In genomic region chr3:160883373-160883772, GRCh38 we compare ENCODE assay signal across 22 cellular contexts.
DNase-seq lines count a peak whose midpoint lies in the region; ATAC-seq, FAIRE-seq and TF ChIP-seq lines count a peak whose summit lies in the region.
"Had no signal": no experiment of that assay in that cellular context is flagged by ENCODE, and none has a peak within 500 bp of the region (broad histone marks: within the 10 kb centered on the region; RNA-seq: fewer than 3 reads in every experiment).

No MANE protein-coding gene starts in this region.

- no peaks in the 10 kb centered on the region for H3K9me2 ChIP-seq in HCT116 (ENCODE audit: insufficient read depth)

- H3K9me1 ChIP-seq in K562 (ENCODE audit: control insufficient read depth, insufficient read depth, low read length) = no peaks in the 10 kb centered on the region

- H3K9me3 ChIP-seq in HCT116 (ENCODE audit: control insufficient read depth in 1 of 2, insufficient read depth in 1 of 2, low read depth in 1 of 2, low read length in 2 of 2) (no peaks in the 10 kb centered on the region), K562 (replicated peaks; ENCODE audit: control insufficient read depth, insufficient read depth, low read depth, low read length) (no peaks in the 10 kb centered on the region), gastrocnemius medialis (no peaks in the 10 kb centered on the region)
- H3K9me3 ChIP-seq: Peyer's patch, SJCRH30 had no signal

- H3K27me3 ChIP-seq in HCT116 (ENCODE audit: insufficient read depth, low read length) (no peaks in the 10 kb centered on the region), KMS-11 (ENCODE audit: insufficient read depth, low read depth) (no peaks in the 10 kb centered on the region), K562 (ENCODE audit: control insufficient read depth in 2 of 2, insufficient read depth in 2 of 2, low read length in 2 of 2) (no peaks in the 10 kb centered on the region), gastrocnemius medialis (no peaks in the 10 kb centered on the region)
- H3K27me3 ChIP-seq: Peyer's patch, SJCRH30 had no signal

- H3K27ac ChIP-seq in HCT116 (ENCODE audit: low read depth, low read length) (no peak overlapping the region), KMS-11 (no peak overlapping the region), K562 (ENCODE audit: extremely low read depth, low read depth, low read length) (no peak overlapping the region), gastrocnemius medialis (peak overlapping the region; percentile 82 to 91 (median 84))
- H3K27ac ChIP-seq: C4-2B, Peyer's patch, SJCRH30 had no signal

- H3K79me2 ChIP-seq in HCT116 (ENCODE audit: insufficient read depth, low read length) = no peaks in the 10 kb centered on the region
- no peaks in the 10 kb centered on the region; the same call in 1 of the 2 replicates for H3K79me2 ChIP-seq in KMS-11 (ENCODE audit: insufficient read depth, low read depth)
- no peaks in the 10 kb centered on the region for H3K79me2 ChIP-seq in K562 (ENCODE audit: control insufficient read depth, insufficient read depth, low read length)

- in situ Hi-C loops in K562 (cut with MboI) = no loop called here
- in situ Hi-C loops in gastrocnemius medialis (cut with MboI; ENCODE audit: low sequenced_read_pairs in 4 of 4) = no loop called here
- in situ Hi-C loops in G401 (cut with HindIII; ENCODE audit: low sequenced_read_pairs) = no loop called here

- TF ChIP-seq EP300 in K562 (IDR thresholded peaks at IDR 0.05; ENCODE audit: low read length) = no peak

- H3K4me2 ChIP-seq in HCT116 (ENCODE audit: low read length) = no peak overlapping the region
- no peak overlapping the region for H3K4me2 ChIP-seq in KMS-11
- H3K4me2 ChIP-seq in K562 (ENCODE audit: insufficient read depth, low read length) = no peak overlapping the region

- H3K9ac ChIP-seq in HCT116 (ENCODE audit: low read length) = no peak overlapping the region
- H3K9ac ChIP-seq in KMS-11 = no peak overlapping the region
- H3K9ac ChIP-seq in K562 (ENCODE audit: insufficient read depth in 1 of 2, low read depth in 2 of 2, low read length in 2 of 2) = no peak overlapping the region

- H2AFZ ChIP-seq in HCT116 (ENCODE audit: low read depth, low read length, poor library complexity, severe bottlenecking) (no peak overlapping the region), KMS-11 (ENCODE audit: low read depth) (no peak overlapping the region), K562 (ENCODE audit: low read depth, low read length) (no peak overlapping the region)

- no TSS peak for BruUV-seq in HCT116 (replicated peaks; lab: Mats Ljungman, UMichigan)
- BruUV-seq in K562 (replicated peaks; lab: Mats Ljungman, UMichigan) = no TSS peak

- H4K20me1 ChIP-seq in HCT116 (ENCODE audit: insufficient read depth) (no peaks in the 10 kb centered on the region), KMS-11 (ENCODE audit: insufficient read depth) (no peaks in the 10 kb centered on the region), K562 (replicated peaks; ENCODE audit: control insufficient read depth, insufficient read depth, low read length) (no peaks in the 10 kb centered on the region)

- no peak for TF ChIP-seq POLR2A in HCT116 (IDR thresholded peaks at IDR 0.05; ENCODE audit: borderline replicate concordance, extremely low read depth, insufficient read depth, insufficient read length)
- TF ChIP-seq POLR2A in K562 (conservative IDR thresholded peaks at IDR 0.05) = no peak
- TF ChIP-seq POLR2A in gastrocnemius medialis (IDR thresholded peaks at IDR 0.05) = no peak

- TF ChIP-seq RAD21 in HCT116 (IDR thresholded peaks at IDR 0.05; ENCODE audit: low read depth) (no peak), K562 (CRISPR knock-in tag; conservative IDR thresholded peaks at IDR 0.05 in 1 of 2, IDR thresholded peaks at IDR 0.05 in 1 of 2) (no peak)

- ATAC-seq in HCT116 (peak; percentile 36; the same call in 1 of the 2 replicates), K562 (no peak), gastrocnemius medialis (no peak)
- ATAC-seq: CD8-positive, alpha-beta T cell; SK-N-SH treated with all-trans-retinoic acid at 6 μM for 48 hours; T-helper 17 cell had no signal

- WGBS in K562 (ENCODE audit: insufficient coverage, low coverage, missing lambda C conversion rate) = 8% methylated on average over 3 of the region's 3 CpGs

- CTCF ChIA-PET in HCT116 (lab: Charles Lee) = no interaction called here
- CTCF ChIA-PET in K562 (lab: Yijun Ruan, JAX; ENCODE audit: low intra/inter-chr PET ratio) = no interaction called here

- RAD21 ChIA-PET in HCT116 (lab: Charles Lee; ENCODE audit: low non-redundant PET in 1 of 2, low total read pairs in 2 of 2, uncharacterized antibody in 2 of 2, unreplicated experiment in 2 of 2) = interaction anchor here in 1 of 2 experiments (0.6 kb wide), 1 partner anchor 372 kb away, joined by 3 read pairs; no protein-coding TSS in a partner anchor

- intact Hi-C loops in HCT116 (cut with micrococcal nuclease) (no loop called here), K562 (cut with micrococcal nuclease) (no loop called here), gastrocnemius medialis (cut with DNase I; ENCODE audit: low total_unique reads) (loop anchor here (10.0 kb wide), 1 partner anchor 319 kb away; the partner anchor contains the start of gene KPNA4)

- H3K36me3 ChIP-seq in HCT116 (ENCODE audit: control insufficient read depth in 1 of 2, insufficient read depth in 2 of 2, low read length in 2 of 2) (no peaks in the 10 kb centered on the region), KMS-11 (ENCODE audit: insufficient read depth) (no peaks in the 10 kb centered on the region), K562 (ENCODE audit: control insufficient read depth, insufficient read depth, low read length) (no peaks in the 10 kb centered on the region), gastrocnemius medialis (no peaks in the 10 kb centered on the region)
- H3K36me3 ChIP-seq: Peyer's patch, SJCRH30 had no signal

- H3K4me3 ChIP-seq in HCT116 (replicated peaks in 1 of 2; ENCODE audit: low read depth in 1 of 2, low read length in 2 of 2) = no peak overlapping the region
- no peak overlapping the region for H3K4me3 ChIP-seq in KMS-11 (IDR thresholded peaks at IDR 0.05; ENCODE audit: insufficient read depth, low read depth, low read length)
- H3K4me3 ChIP-seq in K562 = no peak overlapping the region
- no peak overlapping the region for H3K4me3 ChIP-seq in gastrocnemius medialis
- H3K4me3 ChIP-seq: Peyer's patch, SJCRH30 had no signal

- no peak for DNase-seq in HCT116 (ENCODE audit: low read depth, low spot score)
- no peak for DNase-seq in K562 (ENCODE audit: extremely low read depth in 1 of 4, low spot score in 3 of 4)
- no peak for DNase-seq in gastrocnemius medialis
- DNase-seq in SIG-M5 treated with dmso at 0.1 percent for 504 hours (lab: John Stamatoyannopoulos, UW; ENCODE audit: unreplicated experiment) = no peak
- DNase-seq in G401 (ENCODE audit: low spot score) = no peak
- no peak for DNase-seq in Ammon's horn (ENCODE audit: low spot score)
- DNase-seq: CD8-positive, alpha-beta T cell; DMS153; GOT3; KBM-7; MM.1S; NCI-H2029 treated with DMSO at 0.1 percent for 48 hours; NCI-H2227 treated with DMSO at 0.1 percent for 48 hours; NCI-H69; Peyer's patch; SJCRH30; T-helper 17 cell had no signal

- POLR2A ChIA-PET in HCT116 (lab: Charles Lee) = no interaction called here
- POLR2A ChIA-PET in K562 (lab: Yijun Ruan, JAX) = no interaction called here

- H3K4me1 ChIP-seq in HCT116 (ENCODE audit: control insufficient read depth in 1 of 2, insufficient read depth in 2 of 2, low read length in 2 of 2) (peaks cover 0 to 8% of the 10 kb centered on the region in 2 experiments; a peak in 1 of 4 replicates), KMS-11 (ENCODE audit: low read depth, poor library complexity, severe bottlenecking) (peaks cover 84% of the 10 kb centered on the region), K562 (replicated peaks in 1 of 2; ENCODE audit: control insufficient read depth in 2 of 2, insufficient read depth in 2 of 2, low read length in 2 of 2) (peaks cover 0 to 6% of the 10 kb centered on the region in 2 experiments; a peak in 3 of 5 replicates), gastrocnemius medialis (peaks cover 57 to 65% of the 10 kb centered on the region in 2 donors)
- H3K4me1 ChIP-seq: Peyer's patch had no signal

- TF ChIP-seq CTCF in HCT116 (IDR thresholded peaks at IDR 0.05 in 2 of 3, conservative IDR thresholded peaks at IDR 0.05 in 1 of 3; ENCODE audit: borderline replicate concordance in 1 of 3, insufficient read depth in 1 of 3, low read depth in 2 of 3, low read length in 2 of 3) (peak in 1 of 3 experiments; percentile 10; a peak in 1 of 6 replicates), KMS-11 (conservative IDR thresholded peaks at IDR 0.05; ENCODE audit: low read depth, low read length) (0 out of 2 replicates have a peak, but pooled peaks have one; percentile 20), K562 (IDR thresholded peaks at IDR 0.05 in 2 of 3, conservative IDR thresholded peaks at IDR 0.05 in 1 of 3; ENCODE audit: insufficient read depth in 2 of 3, low read depth in 1 of 3, low read length in 3 of 3) (no peak), gastrocnemius medialis (IDR thresholded peaks at IDR 0.05 in 4 of 5, conservative IDR thresholded peaks at IDR 0.05 in 1 of 5) (peak in 1 of 5 experiments; percentile 30)

- no peak for FAIRE-seq in K562 (lab: Jason Lieb, UNC)
- FAIRE-seq: GM18507, HTR-8/SVneo had no signal

TF ChIP-seq in HCT116, 20 proteins besides CTCF, POLR2A, EP300 and RAD21 (continues in another document):
- TF ChIP-seq SRF (IDR thresholded peaks at IDR 0.05; ENCODE audit: low read depth) (no peak), EGR1 (IDR thresholded peaks at IDR 0.05; ENCODE audit: low read depth) (no peak), JUND (IDR thresholded peaks at IDR 0.05) (no peak), ATF3 (IDR thresholded peaks at IDR 0.05) (no peak), ZNF274 (IDR thresholded peaks at IDR 0.05; ENCODE audit: low read depth, low read length) (no peak), CEBPB (IDR thresholded peaks at IDR 0.05; ENCODE audit: low read depth) (no peak), POLR2AphosphoS5 (IDR thresholded peaks at IDR 0.05; ENCODE audit: low read depth, low read length) (no peak)

TF ChIP-seq in K562, 482 proteins besides CTCF, POLR2A, EP300 and RAD21:
- TF ChIP-seq ZNF239 (CRISPR knock-in tag; IDR thresholded peaks at IDR 0.05) = peak; percentile 63; the same call in 1 of the 2 replicates
- no peak for TF ChIP-seq MCM3 (IDR thresholded peaks at IDR 0.05)
- TF ChIP-seq ZEB2 (IDR thresholded peaks at IDR 0.05) = no peak

Comparison
In these comparisons a context has a peak if more than half of its experiments do, and no peak if none do; other contexts are left out.
1. H3K27ac ChIP-seq: peak in gastrocnemius medialis (4 of 4); none in HCT116 (single experiment), KMS-11 (single experiment) and K562 (single experiment).